ENCODE assay signal across 8 cellular contexts in the genomic region with DNA sequence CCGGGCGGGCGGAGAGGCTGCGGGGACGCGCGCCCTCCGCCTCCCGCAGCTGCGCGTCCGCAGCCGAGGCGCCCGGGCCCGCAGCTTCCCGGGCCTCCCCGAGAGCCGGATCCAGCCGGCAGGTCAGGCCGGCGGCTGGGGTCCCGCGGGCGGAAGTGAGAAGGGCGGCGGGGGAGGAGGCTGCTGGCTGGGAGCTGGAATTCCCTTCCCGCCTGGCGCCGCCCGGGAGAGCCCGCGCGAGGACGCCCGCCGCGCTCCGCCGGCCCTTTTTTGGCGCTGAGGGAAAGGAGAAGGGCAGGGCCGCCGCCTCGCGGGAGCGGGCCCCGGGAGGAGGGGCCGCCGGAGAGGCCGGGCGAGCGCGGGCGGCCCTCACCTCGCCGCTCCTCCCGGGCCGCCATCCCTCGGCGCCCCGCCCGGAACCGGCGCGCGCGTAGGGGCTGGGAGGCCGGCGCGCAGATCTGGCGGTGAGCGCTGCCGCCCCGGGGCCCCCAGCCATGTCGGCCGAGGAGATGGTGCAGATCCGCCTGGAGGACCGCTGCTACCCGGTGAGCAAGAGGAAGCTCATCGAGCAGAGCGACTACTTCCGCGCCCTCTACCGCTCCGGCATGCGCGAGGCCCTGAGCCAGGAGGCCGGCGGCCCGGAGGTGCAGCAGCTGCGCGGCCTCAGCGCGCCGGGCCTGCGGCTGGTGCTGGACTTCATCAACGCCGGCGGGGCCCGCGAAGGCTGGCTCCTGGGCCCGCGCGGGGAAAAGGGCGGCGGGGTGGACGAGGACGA. TPM values are rescaled to one million over a fixed set of nuclear protein-coding genes. Genes with fewer than 3 reads are reported as not detected.
A peak's percentile ranks its signal among the peaks of the same experiment; 100 is the strongest.
DNase-seq lines count a peak whose midpoint lies in the region; ATAC-seq and TF ChIP-seq lines count a peak whose summit lies in the region.

A gene with protein sequence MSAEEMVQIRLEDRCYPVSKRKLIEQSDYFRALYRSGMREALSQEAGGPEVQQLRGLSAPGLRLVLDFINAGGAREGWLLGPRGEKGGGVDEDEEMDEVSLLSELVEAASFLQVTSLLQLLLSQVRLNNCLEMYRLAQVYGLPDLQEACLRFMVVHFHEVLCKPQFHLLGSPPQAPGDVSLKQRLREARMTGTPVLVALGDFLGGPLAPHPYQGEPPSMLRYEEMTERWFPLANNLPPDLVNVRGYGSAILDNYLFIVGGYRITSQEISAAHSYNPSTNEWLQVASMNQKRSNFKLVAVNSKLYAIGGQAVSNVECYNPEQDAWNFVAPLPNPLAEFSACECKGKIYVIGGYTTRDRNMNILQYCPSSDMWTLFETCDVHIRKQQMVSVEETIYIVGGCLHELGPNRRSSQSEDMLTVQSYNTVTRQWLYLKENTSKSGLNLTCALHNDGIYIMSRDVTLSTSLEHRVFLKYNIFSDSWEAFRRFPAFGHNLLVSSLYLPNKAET (plus strand): TSS at position 397 of the 775 bp plus-strand sequence. CDS start 98 bp downstream, at position 495.
A gene (minus strand): TSS at position 400 of the 775 bp plus-strand sequence. CDS start 8,960 bp downstream, outside the sequence.

- H3K4me3 ChIP-seq in upper lobe of left lung: peak within 1 kb of the TSS; percentile 63 to 85 (median 74)

- peak in 1 of 4 donors; percentile 61 for TF ChIP-seq POLR2A in upper lobe of left lung (IDR thresholded peaks at IDR 0.05)

- H3K27me3 Mint-ChIP-seq in activated naive CD8-positive, alpha-beta T cell treated with anti-CD3 and anti-CD28 coated beads, Interleukin-2, amount 10 ng/mL, durations not matched to agents 7 days and 5 days: no peaks in the 10 kb centered on the region

- WGBS in upper lobe of left lung, 2 donors: 0 to 3% methylated on average over 6 to 45 of the region's 108 CpGs

- peak within 1 kb of the TSS; percentile 91 for H3K4me3 Mint-ChIP-seq in activated naive CD8-positive, alpha-beta T cell treated with anti-CD3 and anti-CD28 coated beads, Interleukin-2, amount 10 ng/mL, durations not matched to agents 7 days and 5 days

- ATAC-seq in SK-N-SH treated with all-trans-retinoic acid at 6 μM for 48 hours (peak; percentile 85), upper lobe of left lung (ENCODE audit: low FRiP score in 2 of 2) (peak; percentile 82 to 94)
- ATAC-seq in activated naive CD8-positive, alpha-beta T cell treated with anti-CD3 and anti-CD28 coated beads, Interleukin-2, amount 10 ng/mL, durations not matched to agents 7 days and 5 days (ENCODE audit: low read depth): peak; percentile 88

- H3K36me3 Mint-ChIP-seq in activated naive CD8-positive, alpha-beta T cell treated with anti-CD3 and anti-CD28 coated beads, Interleukin-2, amount 10 ng/mL, durations not matched to agents 7 days and 5 days: peaks cover 12% of the 10 kb centered on the region

- TF ChIP-seq CTCF in upper lobe of left lung (IDR thresholded peaks at IDR 0.05): peak in 3 of 6 experiments; percentile 11 to 33 (median 13)

- POLR2A ChIA-PET in activated naive CD8-positive, alpha-beta T cell treated with anti-CD3 and anti-CD28 coated beads, Interleukin-2, amount 10 ng/mL, durations not matched to agents 7 days and 5 days (lab: Charles Lee): interaction anchor here (0.6 to 2.2 kb wide), 13 partner anchors 9 to 195 kb away, joined by 3 to 8 read pairs (median 4); a partner anchor contains a TSS

- H3K9me3 ChIP-seq in upper lobe of left lung: no peaks in the 10 kb centered on the region

- H3K4me1 Mint-ChIP-seq in activated naive CD8-positive, alpha-beta T cell treated with anti-CD3 and anti-CD28 coated beads, Interleukin-2, amount 10 ng/mL, durations not matched to agents 7 days and 5 days: peaks cover 31% of the 10 kb centered on the region

- DNase-seq in GM04503 (ENCODE audit: low read depth) (peak; percentile 32), H4 (ENCODE audit: low spot score) (peak; percentile 28), LHCN-M2 (ENCODE audit: low read depth) (peak; percentile 72), cardiac septum (ENCODE audit: low spot score) (peak; percentile 89), pons (ENCODE audit: low spot score) (peak; percentile 45), upper lobe of left lung (peak; percentile 75 to 94)
- DNase-seq in activated naive CD8-positive, alpha-beta T cell treated with anti-CD3 and anti-CD28 coated beads, Interleukin-2, amount 10 ng/mL, durations not matched to agents 7 days and 5 days: peak; percentile 80

- TF ChIP-seq EP300 in upper lobe of left lung (IDR thresholded peaks at IDR 0.05): no peak

- peaks cover 13 to 36% (median 19%) of the 10 kb centered on the region in 4 donors for H3K4me1 ChIP-seq in upper lobe of left lung

- no peaks in the 10 kb centered on the region for H3K27me3 ChIP-seq in upper lobe of left lung

- H3K9me3 Mint-ChIP-seq in activated naive CD8-positive, alpha-beta T cell treated with anti-CD3 and anti-CD28 coated beads, Interleukin-2, amount 10 ng/mL, durations not matched to agents 7 days and 5 days: no peaks in the 10 kb centered on the region

- H3K27ac Mint-ChIP-seq in activated naive CD8-positive, alpha-beta T cell treated with anti-CD3 and anti-CD28 coated beads, Interleukin-2, amount 10 ng/mL, durations not matched to agents 7 days and 5 days: peak within 1 kb of the TSS; percentile 88

- peak within 1 kb of the TSS; percentile 85 to 89 (median 88) for H3K27ac ChIP-seq in upper lobe of left lung

- intact Hi-C loops in cardiac septum (cut with DNase I): loop anchor here (2.0 kb wide), 1 partner anchor 41 kb away; no protein-coding TSS in a partner anchor

- no peaks in the 10 kb centered on the region for H3K36me3 ChIP-seq in upper lobe of left lung

TF ChIP-seq in SK-N-SH treated with all-trans-retinoic acid at 6 μM for 48 hours, 23 proteins besides CTCF, POLR2A, EP300 and RAD21 (continues in another document):
- TF ChIP-seq BACH2 (CRISPR knock-in tag; IDR thresholded peaks at IDR 0.05; ENCODE audit: borderline replicate concordance) (no peak), GLIS3 (CRISPR knock-in tag; IDR thresholded peaks at IDR 0.05) (no peak), ZNF565 (CRISPR knock-in tag; conservative IDR thresholded peaks at IDR 0.05; ENCODE audit: low read depth) (no peak), ZNF8 (CRISPR knock-in tag; IDR thresholded peaks at IDR 0.05) (no peak), RARB (CRISPR knock-in tag; IDR thresholded peaks at IDR 0.05) (no peak), ZNF70 (CRISPR knock-in tag; IDR thresholded peaks at IDR 0.05) (no peak)
- TF ChIP-seq, protein P1, sequence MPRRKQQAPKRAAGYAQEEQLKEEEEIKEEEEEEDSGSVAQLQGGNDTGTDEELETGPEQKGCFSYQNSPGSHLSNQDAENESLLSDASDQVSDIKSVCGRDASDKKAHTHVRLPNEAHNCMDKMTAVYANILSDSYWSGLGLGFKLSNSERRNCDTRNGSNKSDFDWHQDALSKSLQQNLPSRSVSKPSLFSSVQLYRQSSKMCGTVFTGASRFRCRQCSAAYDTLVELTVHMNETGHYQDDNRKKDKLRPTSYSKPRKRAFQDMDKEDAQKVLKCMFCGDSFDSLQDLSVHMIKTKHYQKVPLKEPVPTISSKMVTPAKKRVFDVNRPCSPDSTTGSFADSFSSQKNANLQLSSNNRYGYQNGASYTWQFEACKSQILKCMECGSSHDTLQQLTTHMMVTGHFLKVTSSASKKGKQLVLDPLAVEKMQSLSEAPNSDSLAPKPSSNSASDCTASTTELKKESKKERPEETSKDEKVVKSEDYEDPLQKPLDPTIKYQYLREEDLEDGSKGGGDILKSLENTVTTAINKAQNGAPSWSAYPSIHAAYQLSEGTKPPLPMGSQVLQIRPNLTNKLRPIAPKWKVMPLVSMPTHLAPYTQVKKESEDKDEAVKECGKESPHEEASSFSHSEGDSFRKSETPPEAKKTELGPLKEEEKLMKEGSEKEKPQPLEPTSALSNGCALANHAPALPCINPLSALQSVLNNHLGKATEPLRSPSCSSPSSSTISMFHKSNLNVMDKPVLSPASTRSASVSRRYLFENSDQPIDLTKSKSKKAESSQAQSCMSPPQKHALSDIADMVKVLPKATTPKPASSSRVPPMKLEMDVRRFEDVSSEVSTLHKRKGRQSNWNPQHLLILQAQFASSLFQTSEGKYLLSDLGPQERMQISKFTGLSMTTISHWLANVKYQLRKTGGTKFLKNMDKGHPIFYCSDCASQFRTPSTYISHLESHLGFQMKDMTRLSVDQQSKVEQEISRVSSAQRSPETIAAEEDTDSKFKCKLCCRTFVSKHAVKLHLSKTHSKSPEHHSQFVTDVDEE (CRISPR knock-in tag; IDR thresholded peaks at IDR 0.05): no peak
- TF ChIP-seq, protein P2, sequence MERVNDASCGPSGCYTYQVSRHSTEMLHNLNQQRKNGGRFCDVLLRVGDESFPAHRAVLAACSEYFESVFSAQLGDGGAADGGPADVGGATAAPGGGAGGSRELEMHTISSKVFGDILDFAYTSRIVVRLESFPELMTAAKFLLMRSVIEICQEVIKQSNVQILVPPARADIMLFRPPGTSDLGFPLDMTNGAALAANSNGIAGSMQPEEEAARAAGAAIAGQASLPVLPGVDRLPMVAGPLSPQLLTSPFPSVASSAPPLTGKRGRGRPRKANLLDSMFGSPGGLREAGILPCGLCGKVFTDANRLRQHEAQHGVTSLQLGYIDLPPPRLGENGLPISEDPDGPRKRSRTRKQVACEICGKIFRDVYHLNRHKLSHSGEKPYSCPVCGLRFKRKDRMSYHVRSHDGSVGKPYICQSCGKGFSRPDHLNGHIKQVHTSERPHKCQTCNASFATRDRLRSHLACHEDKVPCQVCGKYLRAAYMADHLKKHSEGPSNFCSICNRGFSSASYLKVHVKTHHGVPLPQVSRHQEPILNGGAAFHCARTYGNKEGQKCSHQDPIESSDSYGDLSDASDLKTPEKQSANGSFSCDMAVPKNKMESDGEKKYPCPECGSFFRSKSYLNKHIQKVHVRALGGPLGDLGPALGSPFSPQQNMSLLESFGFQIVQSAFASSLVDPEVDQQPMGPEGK (CRISPR knock-in tag; IDR thresholded peaks at IDR 0.05; ENCODE audit: borderline replicate concordance): no peak

RNA-seq across cellular contexts. Expression of the first gene that starts in this region (rescaled TPM):
- 5.0 and 7.4 TPM in 2 replicates for total RNA-seq in H4 (2014; rRNA removed; shearing (Covaris generic))
- 19.8 and 21.5 TPM in 2 replicates for total RNA-seq in LHCN-M2 (2014; rRNA removed)
- 5.8 TPM for polyA plus RNA-seq in LHCN-M2 (2012)
- 10 to 100 TPM; 16.8 to 17.7 TPM for total RNA-seq in activated naive CD8-positive, alpha-beta T cell treated with anti-CD3 and anti-CD28 coated beads, Interleukin-2, amount 10 ng/mL, durations not matched to agents 7 days and 5 days
- total RNA-seq in cardiac septum: 10.3 TPM
- total RNA-seq in upper lobe of left lung: 10 to 100 TPM; 18.5 to 46.1 (median 22.6) TPM

RNA-seq across cellular contexts. Expression of the second gene that starts in this region (rescaled TPM):
- not detected in 2 replicates for total RNA-seq in H4 (2014; rRNA removed; shearing (Covaris generic))
- not detected in 2 replicates for total RNA-seq in LHCN-M2 (2014; rRNA removed)
- not detected for polyA plus RNA-seq in LHCN-M2 (2012)
- total RNA-seq in activated naive CD8-positive, alpha-beta T cell treated with anti-CD3 and anti-CD28 coated beads, Interleukin-2, amount 10 ng/mL, durations not matched to agents 7 days and 5 days: not detected
- total RNA-seq in cardiac septum: not detected
- not detected for total RNA-seq in upper lobe of left lung

Comparison
In these comparisons a context has a peak if more than half of its experiments do, and no peak if none do; other contexts are left out.
1. Peak in every context shown above with its lines: DNase-seq, ATAC-seq, H3K4me3 ChIP-seq and H3K27ac ChIP-seq.
2. DNase-seq: peak in every context shown above with its lines; median percentile 89 in cardiac septum; 84 in upper lobe of left lung; 80 in activated naive CD8-positive, alpha-beta T cell treated with anti-CD3 and anti-CD28 coated beads, Interleukin-2, amount 10 ng/mL, durations not matched to agents 7 days and 5 days; 72 in LHCN-M2; 45 in pons; 32 in GM04503; 28 in H4.